Comparison of ENCODE assay signal across 1 cellular context in the genomic region with DNA sequence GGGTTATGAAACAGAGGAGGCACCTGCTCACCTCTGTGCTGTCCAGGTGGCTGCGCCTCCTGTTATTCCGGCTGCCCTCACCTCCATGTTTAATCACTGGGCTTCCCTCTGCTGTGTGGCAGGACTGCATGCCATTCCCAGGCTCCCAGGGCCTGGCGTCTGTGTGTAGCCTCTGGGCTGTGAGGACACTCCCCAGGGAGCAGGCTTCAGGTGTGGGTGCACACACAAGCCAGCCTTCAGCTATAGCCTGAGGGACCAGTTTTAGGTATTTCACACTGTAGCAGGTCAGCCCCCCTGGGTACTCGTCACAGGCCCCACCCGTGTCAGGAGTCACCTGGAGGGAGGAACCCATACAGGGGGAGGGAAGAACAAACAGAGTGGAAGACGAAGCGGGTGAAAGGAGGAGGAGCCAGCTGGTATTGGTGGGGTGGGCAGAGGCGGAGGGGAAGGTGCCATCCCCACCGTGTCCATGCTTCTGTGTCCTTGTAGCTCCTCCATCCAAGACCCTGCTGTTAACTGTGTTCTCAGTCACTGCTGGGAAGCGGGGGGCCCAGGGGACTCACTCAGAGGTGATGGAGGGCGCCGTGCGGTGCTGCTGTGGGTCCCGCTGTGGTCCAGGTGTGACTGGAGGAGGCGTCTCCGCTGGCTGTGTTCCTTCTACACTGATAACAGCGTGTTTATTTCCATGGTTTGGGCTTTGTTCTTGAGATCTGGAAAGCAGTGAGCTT.
TF ChIP-seq lines count a peak whose summit lies in the region.

No MANE protein-coding gene starts in this region.

TF ChIP-seq in H1, 55 proteins besides CTCF, POLR2A, EP300 and RAD21:
- TF ChIP-seq SIRT6 (IDR thresholded peaks at IDR 0.05; ENCODE audit: low read length) = no peak
- TF ChIP-seq JUN (IDR thresholded peaks at IDR 0.05; ENCODE audit: low read depth, low read length) = no peak
